11 cellular contexts compared by ENCODE assay signal in the genomic region with DNA sequence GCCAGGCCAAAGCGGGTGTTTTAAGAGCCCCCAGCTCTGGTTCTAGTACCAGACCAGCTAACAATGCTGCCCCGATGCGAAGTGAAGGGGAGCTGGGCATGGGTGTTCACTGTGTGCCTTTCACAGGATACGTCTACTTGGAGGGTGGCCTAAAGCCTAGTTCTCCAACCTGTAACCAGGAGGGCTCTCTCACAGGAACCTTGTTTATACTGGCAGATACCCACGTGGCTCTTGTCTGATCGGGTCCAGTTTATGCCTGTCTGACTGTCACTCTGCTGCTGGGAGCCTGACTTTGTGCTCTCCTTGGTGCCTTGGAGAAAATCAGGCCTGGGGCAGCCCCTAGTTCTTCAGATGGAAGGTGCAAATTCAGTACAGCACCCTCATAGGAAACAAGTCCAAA.
"Had no signal": no experiment of that assay in that cellular context is flagged by ENCODE, and none has a peak within 500 bp of the region (broad histone marks: within the 10 kb centered on the region; RNA-seq: fewer than 3 reads in every experiment).

No MANE protein-coding gene starts in this region.

- DNase-seq: activated CD4-positive, alpha-beta memory T cell treated with anti-CD3 and anti-CD28 coated beads for 36 hours; activated naive CD4-positive, alpha-beta T cell treated with Interleukin-2 at 50 U/mL for 16 hours; activated naive CD8-positive, alpha-beta T cell treated with anti-CD3 and anti-CD28 coated beads, Interleukin-2, amount 50 U/mL, for 24 hours; colonic mucosa; effector CD4-positive, alpha-beta T cell; small intestine had no signal

- H3K9me3 ChIP-seq: colonic mucosa, gastroesophageal sphincter, transverse colon had no signal

- H3K27me3 ChIP-seq: cardiac muscle cell, colonic mucosa, gastroesophageal sphincter, transverse colon had no signal

- H3K9me3 Mint-ChIP-seq: activated CD4-positive, alpha-beta memory T cell treated with anti-CD3 and anti-CD28 coated beads for 36 hours; activated naive CD8-positive, alpha-beta T cell treated with anti-CD3 and anti-CD28 coated beads, Interleukin-2, amount 50 U/mL, for 24 hours; activated T-helper 1 cell treated with anti-CD3 and anti-CD28 coated beads, Interleukin-12 subunit alpha, Interleukin-12 subunit beta, Interleukin-2, Interleukin-4 antibody, amounts not matched to agents 30 ng/mL and 10 ng/mL and 1 ng/mL, durations not matched to agents 14 hours and 24 hours and 36 hours; T-helper 2 cell treated with Interferon-gamma antibody and Interleukin-4, amounts not matched to agents 5 μg/mL and 100 μg/mL, for 36 hours had no signal

- H3K4me3 Mint-ChIP-seq: activated CD4-positive, alpha-beta memory T cell treated with anti-CD3 and anti-CD28 coated beads for 36 hours; activated naive CD8-positive, alpha-beta T cell treated with anti-CD3 and anti-CD28 coated beads, Interleukin-2, amount 50 U/mL, for 24 hours; activated T-helper 1 cell treated with anti-CD3 and anti-CD28 coated beads, Interleukin-12 subunit alpha, Interleukin-12 subunit beta, Interleukin-2, Interleukin-4 antibody, amounts not matched to agents 30 ng/mL and 10 ng/mL and 1 ng/mL, durations not matched to agents 14 hours and 24 hours and 36 hours; T-helper 2 cell treated with Interferon-gamma antibody and Interleukin-4, amounts not matched to agents 5 μg/mL and 100 μg/mL, for 36 hours had no signal

- ATAC-seq: activated naive CD8-positive, alpha-beta T cell treated with anti-CD3 and anti-CD28 coated beads, Interleukin-2, amount 50 U/mL, for 24 hours had no signal

- H3K36me3 ChIP-seq: cardiac muscle cell, colonic mucosa, gastroesophageal sphincter, transverse colon had no signal

- H3K36me3 Mint-ChIP-seq: activated CD4-positive, alpha-beta memory T cell treated with anti-CD3 and anti-CD28 coated beads for 36 hours had no signal

- H3K4me1 ChIP-seq: colonic mucosa had no signal

- H3K27ac ChIP-seq: cardiac muscle cell, colonic mucosa had no signal

- H3K27ac Mint-ChIP-seq: activated CD4-positive, alpha-beta memory T cell treated with anti-CD3 and anti-CD28 coated beads for 36 hours; activated naive CD8-positive, alpha-beta T cell treated with anti-CD3 and anti-CD28 coated beads, Interleukin-2, amount 50 U/mL, for 24 hours; activated T-helper 1 cell treated with anti-CD3 and anti-CD28 coated beads, Interleukin-12 subunit alpha, Interleukin-12 subunit beta, Interleukin-2, Interleukin-4 antibody, amounts not matched to agents 30 ng/mL and 10 ng/mL and 1 ng/mL, durations not matched to agents 14 hours and 24 hours and 36 hours; T-helper 2 cell treated with Interferon-gamma antibody and Interleukin-4, amounts not matched to agents 5 μg/mL and 100 μg/mL, for 36 hours had no signal

- H3K4me3 ChIP-seq: cardiac muscle cell, colonic mucosa, gastroesophageal sphincter, transverse colon had no signal
